ENCODE assay signal across 9 cellular contexts in genomic region chr1:25569599-25570458, GRCh38. TPM values are rescaled to one million over a fixed set of nuclear protein-coding genes. Genes with fewer than 3 reads are reported as not detected.
DNase-seq lines count a peak whose midpoint lies in the region; ATAC-seq and TF ChIP-seq lines count a peak whose summit lies in the region.
"Had no signal": no experiment of that assay in that cellular context is flagged by ENCODE, and none has a peak within 500 bp of the region (broad histone marks: within the 10 kb centered on the region; RNA-seq: fewer than 3 reads in every experiment).

No MANE protein-coding gene starts in this region.

- 77 to 90% (median 82%) methylated on average over 18 of the region's 18 CpGs for WGBS in spleen, 5 donors

- H3K27me3 ChIP-seq in spleen (replicated peaks in 1 of 7) = peaks cover 0 to 13% (median 0%) of the 10 kb centered on the region in 7 donors
- H3K27me3 ChIP-seq: right atrium auricular region had no signal

- H3K27ac ChIP-seq in spleen = peak overlapping the region in 6 of 8 donors; percentile 24 to 92 (median 90)

- H3K36me3 ChIP-seq in spleen = peaks cover 0 to 40% (median 3%) of the 10 kb centered on the region in 6 donors

- TF ChIP-seq CTCF in fibroblast of villous mesenchyme (IDR thresholded peaks at IDR 0.05; ENCODE audit: insufficient read depth, low read depth, low read length) (no peak), spleen (IDR thresholded peaks at IDR 0.05 in 8 of 11, conservative IDR thresholded peaks at IDR 0.05 in 3 of 11) (no peak)

- intact Hi-C loops in spleen (cut with DNase I; ENCODE audit: low total_unique reads) = no loop called here

- no peaks in the 10 kb centered on the region for H3K9me3 ChIP-seq in spleen
- H3K9me3 ChIP-seq: right atrium auricular region had no signal

- H3K4me3 ChIP-seq in fibroblast of villous mesenchyme (ENCODE audit: low read depth, low read length) = no peak overlapping the region
- no peak overlapping the region for H3K4me3 ChIP-seq in spleen
- H3K4me3 ChIP-seq: right atrium auricular region had no signal

- DNase-seq in NCI-H146 (lab: John Stamatoyannopoulos, UW) (peak; percentile 9), NCI-H146 treated with DMSO at 0.1 percent for 48 hours (lab: John Stamatoyannopoulos, UW; ENCODE audit: unreplicated experiment) (no peak), SHP77 (lab: John Stamatoyannopoulos, UW) (peak; percentile 88 to 93), fibroblast of villous mesenchyme (ENCODE audit: low read depth) (peak; percentile 78), spleen (no peak), GF-D8 (lab: John Stamatoyannopoulos, UW) (no peak)
- DNase-seq in stimulated activated naive CD4-positive, alpha-beta T cell (lab: John Stamatoyannopoulos, UW) = no peak

- no peak for ATAC-seq in HG03159 (IDR thresholded peaks at IDR 0.05; ENCODE audit: unreplicated experiment)

- TF ChIP-seq POLR2A in spleen (IDR thresholded peaks at IDR 0.05) = no peak

- H3K4me1 ChIP-seq in spleen = peaks cover 27 to 86% (median 71%) of the 10 kb centered on the region in 6 donors

RNA-seq across cellular contexts. Expression of gene LDLRAP1, which starts 26.4 kb away (rescaled TPM):
- 18.4 and 24.6 TPM in 2 replicates for total RNA-seq in fibroblast of villous mesenchyme
- 100 to 1,000 TPM in 1 of 7 donors, 10 to 100 TPM in 6; 62.6 to 105 (median 82.3) TPM for total RNA-seq in spleen
- polyA plus RNA-seq in spleen = 10 to 100 TPM; 21.7 to 45.9 (median 28.4) TPM

RNA-seq across cellular contexts. Expression of gene MAN1C1, which starts 46.8 kb away (rescaled TPM):
- total RNA-seq in fibroblast of villous mesenchyme (3.9 and 5.2 TPM in 2 replicates), spleen (10 to 100 TPM; 25.0 to 54.3 (median 47.2) TPM)
- polyA plus RNA-seq in spleen = 1 to 10 TPM; 4.6 to 7.0 (median 6.9) TPM

Comparison
In these comparisons a context has a peak if more than half of its experiments do, and no peak if none do; other contexts are left out.
1. DNase-seq: peak in NCI-H146 (single experiment), SHP77 (2 of 2) and fibroblast of villous mesenchyme (single experiment); none in NCI-H146 treated with DMSO at 0.1 percent for 48 hours (single experiment), spleen (single experiment), stimulated activated naive CD4-positive, alpha-beta T cell (0 of 6) and GF-D8 (single experiment).